ENCODE assay signal across 18 cellular contexts in the genomic region with DNA sequence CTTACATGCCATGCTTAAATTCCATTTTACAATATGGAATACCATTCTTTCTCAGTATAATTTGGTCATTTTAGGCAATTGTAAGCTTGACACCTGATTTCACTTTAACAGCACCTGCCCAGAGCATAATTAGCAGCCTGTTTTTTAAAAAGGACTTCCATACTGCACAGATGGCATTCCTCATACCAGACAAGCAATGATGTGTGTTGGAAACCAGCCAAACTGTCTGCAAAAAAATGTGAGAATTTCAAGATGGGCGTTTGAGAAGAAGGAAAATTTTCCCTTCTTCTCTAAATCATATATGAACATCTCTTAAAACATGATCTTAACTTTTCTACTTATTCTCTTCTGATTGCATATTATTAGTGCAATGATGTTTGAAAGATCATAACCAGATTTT. TPM values are rescaled to one million over a fixed set of nuclear protein-coding genes. Genes with fewer than 3 reads are reported as not detected.
DNase-seq lines count a peak whose midpoint lies in the region; ATAC-seq and TF ChIP-seq lines count a peak whose summit lies in the region.
"Had no signal": no experiment of that assay in that cellular context is flagged by ENCODE, and none has a peak within 500 bp of the region (broad histone marks: within the 10 kb centered on the region; RNA-seq: fewer than 3 reads in every experiment).

No MANE protein-coding gene starts in this region.

- no peak overlapping the region for H3K4ac ChIP-seq in mesenchymal stem cell (ENCODE audit: low read depth in 1 of 2, low read length in 2 of 2)

- H3K4me1 ChIP-seq in mesenchymal stem cell (ENCODE audit: control insufficient read depth, insufficient read depth, low read depth, low read length) = peaks cover 3% of the 10 kb centered on the region
- H3K4me1 ChIP-seq: BE2C, right atrium auricular region, tibial artery had no signal

- no peak overlapping the region for H4K91ac ChIP-seq in mesenchymal stem cell (ENCODE audit: low read length)

- no peak overlapping the region for H2AFZ ChIP-seq in mesenchymal stem cell (ENCODE audit: low read depth, low read length)

- H2AK5ac ChIP-seq in mesenchymal stem cell (ENCODE audit: low read length, severe bottlenecking) = no peak overlapping the region

- ATAC-seq in HG02759 (IDR thresholded peaks at IDR 0.05; ENCODE audit: unreplicated experiment) (no peak), HG03139 (IDR thresholded peaks at IDR 0.05; ENCODE audit: unreplicated experiment) (no peak), HG03378 (IDR thresholded peaks at IDR 0.05; ENCODE audit: unreplicated experiment) (no peak)
- ATAC-seq: GM23338; left cardiac atrium; stimulated activated naive B cell treated with anti-CD40 and anti-IgM and Interleukin-4, amounts not matched to agents 10 μg/mL and 1 μg/mL and 100 μg/mL, for 72 hours had no signal

- H3K14ac ChIP-seq in mesenchymal stem cell (ENCODE audit: low read length in 2 of 2) = no peak overlapping the region

- no peak overlapping the region for H2BK120ac ChIP-seq in mesenchymal stem cell (ENCODE audit: low read depth, low read length)

- H2BK15ac ChIP-seq in mesenchymal stem cell (ENCODE audit: low read depth, poor library complexity, severe bottlenecking) = no peak overlapping the region

- H3K9ac ChIP-seq in mesenchymal stem cell (ENCODE audit: low read length) = no peak overlapping the region

- no peak overlapping the region for H4K8ac ChIP-seq in mesenchymal stem cell (ENCODE audit: low read length)

- H3K23ac ChIP-seq in mesenchymal stem cell (ENCODE audit: low read length in 2 of 2) = no peak overlapping the region

- DNase-seq in NCI-H1105 (lab: John Stamatoyannopoulos, UW) (peak; percentile 31), NCI-H446 treated with DMSO at 0.1 percent for 48 hours (lab: John Stamatoyannopoulos, UW) (peak; percentile 70), cardiac fibroblast (ENCODE audit: low read depth in 2 of 2) (peak; percentile 35 to 61), mesenchymal stem cell (peak; percentile 3)
- DNase-seq: activated CD4-positive, alpha-beta T cell treated with anti-CD3 and anti-CD28 coated beads for 4 hours; activated naive CD4-positive, alpha-beta T cell treated with anti-CD3 and anti-CD28 coated beads for 36 hours; activated T-cell treated with anti-CD3 and anti-CD28 coated beads for 4 hours; BE2C; effector CD8-positive, alpha-beta T cell; left cardiac atrium; stimulated activated CD4-positive, alpha-beta T cell treated with anti-CD3 and anti-CD28 coated beads, Interleukin-15, amount 100 ng/mL, for 24 hours; stimulated activated naive B cell treated with anti-CD40 and anti-IgM and Interleukin-4, amounts not matched to agents 10 μg/mL and 1 μg/mL and 100 μg/mL, for 72 hours; tibial artery had no signal

- no peak overlapping the region for H2BK5ac ChIP-seq in mesenchymal stem cell (ENCODE audit: low read depth, low read length, poor library complexity, severe bottlenecking)

- no peaks in the 10 kb centered on the region for H3K27me3 ChIP-seq in mesenchymal stem cell (ENCODE audit: control insufficient read depth in 1 of 2, insufficient read depth in 1 of 2, low read length in 2 of 2)
- H3K27me3 ChIP-seq: BE2C, right atrium auricular region, tibial artery had no signal

- TF ChIP-seq CTCF in cardiac fibroblast (IDR thresholded peaks at IDR 0.05; ENCODE audit: low read depth, low read length) = no peak

- H2BK12ac ChIP-seq in mesenchymal stem cell (ENCODE audit: low read length in 2 of 2) = no peak overlapping the region

- no peak overlapping the region for H3K4me2 ChIP-seq in mesenchymal stem cell (ENCODE audit: low read length, poor library complexity, severe bottlenecking)
- H3K4me2 ChIP-seq: GM23338 had no signal

- H3K18ac ChIP-seq in mesenchymal stem cell (ENCODE audit: low read depth in 1 of 2, low read length in 2 of 2) = no peak overlapping the region

- H3K4me3 ChIP-seq in cardiac fibroblast (replicated peaks in 1 of 2; ENCODE audit: low read depth in 2 of 2, low read length in 2 of 2) = no peak overlapping the region
- H3K4me3 ChIP-seq in mesenchymal stem cell (ENCODE audit: insufficient read depth in 1 of 2, low read depth in 1 of 2, low read length in 2 of 2) = no peak overlapping the region
- H3K4me3 ChIP-seq: GM23338, right atrium auricular region, tibial artery had no signal

- no peak overlapping the region for H3K27ac ChIP-seq in mesenchymal stem cell (ENCODE audit: low read length, poor library complexity, severe bottlenecking)
- H3K27ac ChIP-seq: right atrium auricular region, tibial artery had no signal

- no peaks in the 10 kb centered on the region for H3K79me1 ChIP-seq in mesenchymal stem cell (replicated peaks; ENCODE audit: low read length, poor library complexity, severe bottlenecking)

- no CpG with 5 or more reads among the region's 1 CpG for WGBS in mesenchymal stem cell

- peaks cover 6% of the 10 kb centered on the region for H3K9me3 ChIP-seq in mesenchymal stem cell (ENCODE audit: control insufficient read depth, low read length)
- H3K9me3 ChIP-seq: BE2C, right atrium auricular region, tibial artery had no signal

- H3K36me3 ChIP-seq in mesenchymal stem cell (ENCODE audit: control insufficient read depth in 1 of 2, insufficient read depth in 2 of 2, low read depth in 1 of 2, low read length in 2 of 2) = no peaks in the 10 kb centered on the region
- H3K36me3 ChIP-seq: BE2C, right atrium auricular region, tibial artery had no signal

RNA-seq across cellular contexts. Expression of a gene that starts 40.4 kb away (rescaled TPM):
- not detected for polyA plus RNA-seq in mesenchymal stem cell (2013, experiment 1 of 2)
- 0.01 TPM for polyA plus RNA-seq in mesenchymal stem cell (2013, experiment 2 of 2)

Comparison
In these comparisons a context has a peak if more than half of its experiments do, and no peak if none do; other contexts are left out.
1. DNase-seq: peak in every context shown above with its lines; median percentile 70 in NCI-H446 treated with DMSO at 0.1 percent for 48 hours; 48 in cardiac fibroblast; 31 in NCI-H1105; 3 in mesenchymal stem cell.